In the genomic region with DNA sequence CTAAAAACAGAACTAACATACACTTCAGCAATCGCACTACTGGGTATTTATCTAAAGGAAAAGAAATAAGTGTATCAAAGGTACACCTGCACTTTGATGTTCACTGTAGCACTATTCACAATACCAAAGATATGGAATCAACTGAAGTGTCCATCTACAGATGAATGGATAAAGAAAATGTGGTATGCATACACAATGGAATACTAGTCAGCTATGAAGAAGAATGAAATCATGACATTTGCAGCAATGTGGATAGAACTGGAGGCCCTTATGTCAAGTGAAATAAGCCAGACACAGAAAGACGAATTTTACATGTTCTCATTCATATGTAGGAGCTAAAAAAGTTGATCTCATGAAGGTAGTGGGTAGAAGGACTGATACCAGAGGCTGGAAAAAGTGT, we compare ENCODE assay signal across 7 cellular contexts.
"Had no signal": no experiment of that assay in that cellular context is flagged by ENCODE, and none has a peak within 500 bp of the region (broad histone marks: within the 10 kb centered on the region; RNA-seq: fewer than 3 reads in every experiment).

No MANE protein-coding gene starts in this region.

- H3K4me1 ChIP-seq: HAP-1 had no signal

- H3K4me3 Mint-ChIP-seq: GM23338 had no signal

- H3K27ac Mint-ChIP-seq: GM23338 had no signal

- ATAC-seq: GM23338, HCT116 had no signal

- DNase-seq: H7, IMR-90, KBM-7 had no signal

- H3K27ac ChIP-seq: HL-60 had no signal

- H3K36me3 ChIP-seq: HAP-1 had no signal

- H3K4me2 ChIP-seq: GM23338 had no signal

- H2AFZ ChIP-seq: GM23338 had no signal

- H3K4me3 ChIP-seq: GM23338, HAP-1 had no signal
